In the genomic region with DNA sequence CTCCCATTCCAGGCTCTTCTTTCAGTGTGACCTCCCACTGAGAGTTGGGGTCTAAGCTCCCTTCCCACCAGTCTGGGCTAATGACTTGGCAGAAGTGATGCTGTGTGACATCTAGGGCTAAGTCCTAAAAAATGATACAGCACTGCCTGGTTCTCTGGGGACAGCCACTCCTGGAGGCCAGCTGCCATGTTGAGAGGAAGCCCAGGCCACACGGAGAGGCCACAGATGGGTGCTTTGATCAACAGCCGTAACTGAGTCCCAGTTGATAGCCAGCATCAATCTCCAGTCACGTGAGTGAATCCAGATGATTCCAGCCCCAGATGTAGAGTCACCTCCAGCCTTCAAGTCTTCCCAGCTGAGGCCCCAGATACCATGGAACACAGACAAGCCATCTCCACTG, we compare ENCODE assay signal across 31 cellular contexts. TPM values are rescaled to one million over a fixed set of nuclear protein-coding genes. Genes with fewer than 3 reads are reported as not detected.
"Had no signal": no experiment of that assay in that cellular context is flagged by ENCODE, and none has a peak within 500 bp of the region (broad histone marks: within the 10 kb centered on the region; RNA-seq: fewer than 3 reads in every experiment).

No MANE protein-coding gene starts in this region.

- FAIRE-seq: colon had no signal

- H3K27me3 ChIP-seq: ascending aorta, foreskin keratinocyte, gastrocnemius medialis, heart left ventricle had no signal

- DNase-seq: activated B cell treated with CpG ODN at 0.5 μM for 24 hours; activated CD4-positive, alpha-beta memory T cell treated with anti-CD3 and anti-CD28 coated beads for 36 hours; activated CD4-positive, alpha-beta T cell treated with anti-CD3 and anti-CD28 coated beads, Interleukin-2, amount 10 ng/mL, durations not matched to agents 24 days and 14 days; activated CD8-positive, alpha-beta memory T cell treated with anti-CD3 and anti-CD28 coated beads, Interleukin-2, amount 50 U/mL, for 48 hours; activated gamma-delta T cell; activated naive CD4-positive, alpha-beta T cell; activated naive CD8-positive, alpha-beta T cell treated with anti-CD3 and anti-CD28 coated beads, Interleukin-2, amount 10 ng/mL, durations not matched to agents 7 days and 5 days; activated T-cell treated with anti-CD3 and anti-CD28 coated beads for 4 hours; activated T-cell treated with anti-CD3 and anti-CD28 coated beads, Interleukin-2, amount 50 U/mL, for 24 hours; activated T-cell treated with anti-CD3 and anti-CD28 coated beads, Interleukin-2, amount 50 U/mL, for 72 hours; caudate nucleus; cortex of kidney; dermis blood vessel endothelial cell; effector CD4-positive, alpha-beta T cell; effector memory CD8-positive, alpha-beta T cell; erythroblast; foreskin keratinocyte; gastrocnemius medialis; glutamatergic neuron; T-helper 1 cell; T-helper 17 cell; T1000; WERI-Rb-1 had no signal

- H3K4me3 ChIP-seq: ascending aorta, breast epithelium, esophagus muscularis mucosa, gastrocnemius medialis, heart left ventricle had no signal

- ATAC-seq: activated CD4-positive, CD25-positive, alpha-beta regulatory T cell treated with anti-CD3 and anti-CD28 coated beads, Interleukin-2, amount 50 U/mL, for 24 hours; activated naive CD4-positive, alpha-beta T cell treated with anti-CD3 and anti-CD28 coated beads, Interleukin-2, amount 50 U/mL, for 72 hours; foreskin keratinocyte; gastrocnemius medialis; heart left ventricle had no signal

- H3K4me1 ChIP-seq: ascending aorta, breast epithelium, esophagus muscularis mucosa, foreskin keratinocyte, gastrocnemius medialis had no signal

- H3K9me3 ChIP-seq: ascending aorta, gastrocnemius medialis had no signal

- H3K36me3 ChIP-seq: ascending aorta, breast epithelium, esophagus muscularis mucosa, gastrocnemius medialis, heart left ventricle, WERI-Rb-1 had no signal

RNA-seq across cellular contexts. Expression of a gene that starts 13.8 kb away (rescaled TPM):
- total RNA-seq: activated B cell treated with CpG ODN at 0.5 μM for 24 hours; activated CD4-positive, alpha-beta memory T cell treated with anti-CD3 and anti-CD28 coated beads for 36 hours; activated CD4-positive, alpha-beta T cell treated with anti-CD3 and anti-CD28 coated beads, Interleukin-2, amount 10 ng/mL, durations not matched to agents 24 days and 14 days; activated naive CD4-positive, alpha-beta T cell treated with anti-CD3 and anti-CD28 coated beads, Interleukin-2, amount 50 U/mL, for 72 hours; activated naive CD8-positive, alpha-beta T cell treated with anti-CD3 and anti-CD28 coated beads, Interleukin-2, amount 10 ng/mL, durations not matched to agents 7 days and 5 days; activated T-cell treated with anti-CD3 and anti-CD28 coated beads, Interleukin-2, amount 50 U/mL, for 72 hours; ascending aorta; breast epithelium; chondrocyte; dermis blood vessel endothelial cell; esophagus muscularis mucosa; foreskin keratinocyte; gastrocnemius medialis; heart left ventricle; T-helper 17 cell had no signal

RNA-seq across cellular contexts. Expression of a gene that starts 17.1 kb away (rescaled TPM):
- total RNA-seq: activated B cell treated with CpG ODN at 0.5 μM for 24 hours; activated CD4-positive, alpha-beta memory T cell treated with anti-CD3 and anti-CD28 coated beads for 36 hours; activated CD4-positive, alpha-beta T cell treated with anti-CD3 and anti-CD28 coated beads, Interleukin-2, amount 10 ng/mL, durations not matched to agents 24 days and 14 days; activated naive CD4-positive, alpha-beta T cell treated with anti-CD3 and anti-CD28 coated beads, Interleukin-2, amount 50 U/mL, for 72 hours; activated naive CD8-positive, alpha-beta T cell treated with anti-CD3 and anti-CD28 coated beads, Interleukin-2, amount 10 ng/mL, durations not matched to agents 7 days and 5 days; activated T-cell treated with anti-CD3 and anti-CD28 coated beads, Interleukin-2, amount 50 U/mL, for 72 hours; ascending aorta; chondrocyte; dermis blood vessel endothelial cell; esophagus muscularis mucosa; foreskin keratinocyte; gastrocnemius medialis; heart left ventricle; T-helper 17 cell had no signal

RNA-seq across cellular contexts. Expression of a gene that starts 41.0 kb away (rescaled TPM):
- total RNA-seq: activated B cell treated with CpG ODN at 0.5 μM for 24 hours; activated CD4-positive, alpha-beta memory T cell treated with anti-CD3 and anti-CD28 coated beads for 36 hours; activated CD4-positive, alpha-beta T cell treated with anti-CD3 and anti-CD28 coated beads, Interleukin-2, amount 10 ng/mL, durations not matched to agents 24 days and 14 days; activated naive CD4-positive, alpha-beta T cell treated with anti-CD3 and anti-CD28 coated beads, Interleukin-2, amount 50 U/mL, for 72 hours; activated naive CD8-positive, alpha-beta T cell treated with anti-CD3 and anti-CD28 coated beads, Interleukin-2, amount 10 ng/mL, durations not matched to agents 7 days and 5 days; activated T-cell treated with anti-CD3 and anti-CD28 coated beads, Interleukin-2, amount 50 U/mL, for 72 hours; ascending aorta; breast epithelium; chondrocyte; dermis blood vessel endothelial cell; esophagus muscularis mucosa; foreskin keratinocyte; gastrocnemius medialis; heart left ventricle; T-helper 17 cell had no signal
